In genomic region chr2:142892715-142893114, GRCh38 we compare ENCODE assay signal across 12 cellular contexts. TPM values are rescaled to one million over a fixed set of nuclear protein-coding genes. Genes with fewer than 3 reads are reported as not detected.
DNase-seq lines count a peak whose midpoint lies in the region; ATAC-seq and TF ChIP-seq lines count a peak whose summit lies in the region.
"Had no signal": no experiment of that assay in that cellular context is flagged by ENCODE, and none has a peak within 500 bp of the region (broad histone marks: within the 10 kb centered on the region; RNA-seq: fewer than 3 reads in every experiment).

No MANE protein-coding gene starts in this region.

- ATAC-seq in HG02642 (IDR thresholded peaks at IDR 0.05; ENCODE audit: poor library complexity, unreplicated experiment) (peak; percentile 99), HG03439 (IDR thresholded peaks at IDR 0.05; ENCODE audit: unreplicated experiment) (peak; percentile 100)
- ATAC-seq in activated CD8-positive, alpha-beta T cell treated with anti-CD3 and anti-CD28 coated beads, Interleukin-2, amount 10 ng/mL, durations not matched to agents 7 days and 5 days = no peak

- TF ChIP-seq CTCF in DOHH2 (IDR thresholded peaks at IDR 0.05; ENCODE audit: low read depth, low read length, poor library complexity, severe bottlenecking) (no peak), SK-N-SH (IDR thresholded peaks at IDR 0.05) (no peak)

- H2AFZ ChIP-seq in SK-N-SH (ENCODE audit: low read depth) = no peak overlapping the region

- H3F3A ChIP-seq in DOHH2 (ENCODE audit: control insufficient read depth, insufficient read depth) (no peaks in the 10 kb centered on the region), SK-N-SH (replicated peaks; ENCODE audit: insufficient read depth) (no peaks in the 10 kb centered on the region)

- H3K27ac ChIP-seq in DOHH2 (ENCODE audit: low read depth, low read length) = no peak overlapping the region
- H3K27ac ChIP-seq in SK-N-SH (ENCODE audit: low read depth in 2 of 2, low read length in 1 of 2) = no peak overlapping the region
- H3K27ac ChIP-seq: transverse colon had no signal

- H3K9ac ChIP-seq in SK-N-SH = no peak overlapping the region

- TF ChIP-seq EP300 in SK-N-SH (IDR thresholded peaks at IDR 0.05; ENCODE audit: borderline replicate concordance in 1 of 2, low read depth in 1 of 2, low read length in 1 of 2) = no peak

- H4K20me1 ChIP-seq in DOHH2 (ENCODE audit: control insufficient read depth, insufficient read depth, low read depth, low read length) (no peaks in the 10 kb centered on the region), SK-N-SH (ENCODE audit: insufficient read depth) (no peaks in the 10 kb centered on the region)

- no peaks in the 10 kb centered on the region for H3K9me3 Mint-ChIP-seq in activated CD8-positive, alpha-beta T cell treated with anti-CD3 and anti-CD28 coated beads, Interleukin-2, amount 10 ng/mL, durations not matched to agents 7 days and 5 days (ENCODE audit: insufficient read depth)
- H3K9me3 Mint-ChIP-seq: activated T-cell treated with anti-CD3 and anti-CD28 coated beads, Interleukin-2, amount 50 U/mL, for 24 hours had no signal

- H3K9me2 ChIP-seq in DOHH2 (replicated peaks; ENCODE audit: control insufficient read depth, low read length) (no peaks in the 10 kb centered on the region), SK-N-SH (no peaks in the 10 kb centered on the region)

- H3K9me3 ChIP-seq in DOHH2 (ENCODE audit: control insufficient read depth, insufficient read depth, low read length) = no peaks in the 10 kb centered on the region
- H3K9me3 ChIP-seq in SK-N-SH = no peaks in the 10 kb centered on the region
- H3K9me3 ChIP-seq: transverse colon had no signal

- no peak overlapping the region for H3K27ac Mint-ChIP-seq in activated CD8-positive, alpha-beta T cell treated with anti-CD3 and anti-CD28 coated beads, Interleukin-2, amount 10 ng/mL, durations not matched to agents 7 days and 5 days
- H3K27ac Mint-ChIP-seq: activated T-cell treated with anti-CD3 and anti-CD28 coated beads, Interleukin-2, amount 50 U/mL, for 24 hours had no signal

- H3K4me3 ChIP-seq in DOHH2 (ENCODE audit: low read length) (no peak overlapping the region), SK-N-SH (ENCODE audit: low read depth in 2 of 2, low read length in 1 of 2) (no peak overlapping the region)
- H3K4me3 ChIP-seq: transverse colon had no signal

- 60% methylated on average over 2 of the region's 2 CpGs for WGBS in SK-N-SH (ENCODE audit: low lambda C conversion rate)

- POLR2A ChIA-PET in SK-N-SH (lab: Yijun Ruan, JAX) = no interaction called here
- POLR2A ChIA-PET in activated CD8-positive, alpha-beta T cell treated with anti-CD3 and anti-CD28 coated beads, Interleukin-2, amount 10 ng/mL, durations not matched to agents 7 days and 5 days (lab: Charles Lee) = no interaction called here

- H3K4me2 ChIP-seq in DOHH2 (ENCODE audit: low read length) (peak overlapping the region; percentile 16; the same call in 1 of the 2 replicates), SK-N-SH (no peak overlapping the region)

- H3K4me1 Mint-ChIP-seq in activated CD8-positive, alpha-beta T cell treated with anti-CD3 and anti-CD28 coated beads, Interleukin-2, amount 10 ng/mL, durations not matched to agents 7 days and 5 days (ENCODE audit: low read depth) = no peaks in the 10 kb centered on the region

- no peak overlapping the region for H3K4me3 Mint-ChIP-seq in activated CD8-positive, alpha-beta T cell treated with anti-CD3 and anti-CD28 coated beads, Interleukin-2, amount 10 ng/mL, durations not matched to agents 7 days and 5 days
- H3K4me3 Mint-ChIP-seq: activated T-cell treated with anti-CD3 and anti-CD28 coated beads, Interleukin-2, amount 50 U/mL, for 24 hours had no signal

- CTCF ChIA-PET in SK-N-SH (lab: Yijun Ruan, JAX) = no interaction called here
- CTCF ChIA-PET in activated CD8-positive, alpha-beta T cell treated with anti-CD3 and anti-CD28 coated beads, Interleukin-2, amount 10 ng/mL, durations not matched to agents 7 days and 5 days (lab: Charles Lee) = no interaction called here

- H3K27me3 ChIP-seq in DOHH2 (ENCODE audit: control insufficient read depth, low read length) (no peaks in the 10 kb centered on the region), SK-N-SH (ENCODE audit: insufficient read depth) (no peaks in the 10 kb centered on the region)
- H3K27me3 ChIP-seq: transverse colon had no signal

- H3K36me3 Mint-ChIP-seq in activated CD8-positive, alpha-beta T cell treated with anti-CD3 and anti-CD28 coated beads, Interleukin-2, amount 10 ng/mL, durations not matched to agents 7 days and 5 days (ENCODE audit: low read depth) = no peaks in the 10 kb centered on the region

- H3K79me2 ChIP-seq in DOHH2 (ENCODE audit: control insufficient read depth, low read length) (no peaks in the 10 kb centered on the region), SK-N-SH (ENCODE audit: insufficient read depth) (no peaks in the 10 kb centered on the region)

- peak; percentile 33 for DNase-seq in GM19240 (ENCODE audit: insufficient read length, low spot score)
- DNase-seq in activated CD4-positive, CD25-positive, alpha-beta regulatory T cell treated with anti-CD3 and anti-CD28 coated beads, Interleukin-2, amount 50 U/mL, for 72 hours = no peak
- DNase-seq in stimulated activated CD4-positive, alpha-beta T cell treated with anti-CD3 and anti-CD28 coated beads, Interleukin-2, amount 100 ng/mL, for 48 hours = no peak
- no peak for DNase-seq in SK-N-SH
- DNase-seq in activated CD8-positive, alpha-beta T cell treated with anti-CD3 and anti-CD28 coated beads, Interleukin-2, amount 10 ng/mL, durations not matched to agents 7 days and 5 days = no peak
- DNase-seq: activated T-cell treated with anti-CD3 and anti-CD28 coated beads, Interleukin-2, amount 50 U/mL, for 24 hours; posterior cingulate gyrus; T1000; transverse colon had no signal

- no peaks in the 10 kb centered on the region for H3K27me3 Mint-ChIP-seq in activated CD8-positive, alpha-beta T cell treated with anti-CD3 and anti-CD28 coated beads, Interleukin-2, amount 10 ng/mL, durations not matched to agents 7 days and 5 days (ENCODE audit: low read depth)
- H3K27me3 Mint-ChIP-seq: activated T-cell treated with anti-CD3 and anti-CD28 coated beads, Interleukin-2, amount 50 U/mL, for 24 hours had no signal

- H3K36me3 ChIP-seq in DOHH2 (ENCODE audit: control insufficient read depth, low read length) (peaks cover 5% of the 10 kb centered on the region), SK-N-SH (replicated peaks in 1 of 2; ENCODE audit: control insufficient read depth in 1 of 2, insufficient read depth in 2 of 2, low read length in 1 of 2) (no peaks in the 10 kb centered on the region)
- H3K36me3 ChIP-seq: transverse colon had no signal

- no peak for TF ChIP-seq RAD21 in SK-N-SH (IDR thresholded peaks at IDR 0.05; ENCODE audit: low read length)

- peaks cover 25% of the 10 kb centered on the region for H3K4me1 ChIP-seq in DOHH2 (ENCODE audit: control insufficient read depth, low read length)
- H3K4me1 ChIP-seq in SK-N-SH (ENCODE audit: control insufficient read depth in 1 of 2, insufficient read depth in 2 of 2, low read depth in 1 of 2, low read length in 1 of 2) = no peaks in the 10 kb centered on the region
- H3K4me1 ChIP-seq: transverse colon had no signal

TF ChIP-seq in SK-N-SH, 30 proteins besides CTCF, POLR2A, EP300 and RAD21:
- TF ChIP-seq RCOR1 (IDR thresholded peaks at IDR 0.05; ENCODE audit: low read length) = no peak
- no peak for TF ChIP-seq POLR2AphosphoS5 (IDR thresholded peaks at IDR 0.05; ENCODE audit: low read depth, low read length)
- TF ChIP-seq PBX3 (IDR thresholded peaks at IDR 0.05) = no peak

RNA-seq across cellular contexts. Expression of gene KYNU, which starts 15.3 kb away (rescaled TPM):
- polyA plus RNA-seq in SK-N-SH (2012; rRNA removed) = not detected in 2 replicates
- not detected in 2 replicates for polyA plus RNA-seq in SK-N-SH (2012; cell fraction: cytosol; rRNA removed)
- not detected in 2 replicates for polyA plus RNA-seq in SK-N-SH (2012; cell fraction: nucleus; rRNA removed)
- not detected for total RNA-seq in activated CD8-positive, alpha-beta T cell treated with anti-CD3 and anti-CD28 coated beads, Interleukin-2, amount 10 ng/mL, durations not matched to agents 7 days and 5 days
